21 cellular contexts compared by ENCODE assay signal in the genomic region with DNA sequence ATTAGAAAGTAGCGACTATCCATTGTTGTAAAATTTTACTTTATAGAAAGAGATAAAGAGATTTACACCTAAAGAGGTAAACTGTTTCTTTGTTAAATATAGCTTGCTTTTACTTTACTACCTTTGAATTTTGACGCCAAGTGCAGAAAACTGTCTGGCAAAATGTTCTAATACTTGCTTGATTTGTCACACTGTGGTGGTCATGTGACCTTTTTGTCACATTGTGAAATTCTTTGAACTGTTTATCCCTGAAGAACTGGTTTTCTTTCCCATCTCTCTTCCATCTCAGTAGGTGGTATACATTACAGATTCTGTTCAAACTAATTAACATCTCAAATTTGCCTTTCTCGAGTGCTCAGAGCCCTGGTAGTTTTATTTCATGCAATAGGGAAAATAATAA.
DNase-seq lines count a peak whose midpoint lies in the region; ATAC-seq, FAIRE-seq and TF ChIP-seq lines count a peak whose summit lies in the region.
"Had no signal": no experiment of that assay in that cellular context is flagged by ENCODE, and none has a peak within 500 bp of the region (broad histone marks: within the 10 kb centered on the region; RNA-seq: fewer than 3 reads in every experiment).

No MANE protein-coding gene starts in this region.

- no peaks in the 10 kb centered on the region for H3K27me3 ChIP-seq in K562 (ENCODE audit: control insufficient read depth in 2 of 2, insufficient read depth in 2 of 2, low read length in 2 of 2)
- H3K27me3 ChIP-seq: Peyer's patch had no signal

- H3K79me2 ChIP-seq in K562 (ENCODE audit: control insufficient read depth, insufficient read depth, low read length) = no peaks in the 10 kb centered on the region

- BruUV-seq in K562 (replicated peaks; lab: Mats Ljungman, UMichigan) = no TSS peak

- no peak overlapping the region for H3K27ac ChIP-seq in K562 (ENCODE audit: extremely low read depth, low read depth, low read length)
- H3K27ac ChIP-seq: C4-2B, Peyer's patch had no signal

- no peak for TF ChIP-seq CTCF in K562 (IDR thresholded peaks at IDR 0.05 in 2 of 3, conservative IDR thresholded peaks at IDR 0.05 in 1 of 3; ENCODE audit: insufficient read depth in 2 of 3, low read depth in 1 of 3, low read length in 3 of 3)

- no peak for TF ChIP-seq EP300 in K562 (IDR thresholded peaks at IDR 0.05; ENCODE audit: low read length)

- in situ Hi-C loops in K562 (cut with MboI) = no loop called here

- 0% methylated on average over 3 of the region's 3 CpGs for WGBS in K562 (ENCODE audit: insufficient coverage, low coverage, missing lambda C conversion rate)

- no peak overlapping the region for H3K9ac ChIP-seq in K562 (ENCODE audit: insufficient read depth in 1 of 2, low read depth in 2 of 2, low read length in 2 of 2)
- H3K9ac ChIP-seq: SK-N-SH had no signal

- no peaks in the 10 kb centered on the region; the same call in 1 of the 2 replicates for H3K9me3 ChIP-seq in K562 (replicated peaks; ENCODE audit: control insufficient read depth, insufficient read depth, low read depth, low read length)
- H3K9me3 ChIP-seq: Caco-2, Peyer's patch had no signal

- TF ChIP-seq POLR2A in K562 (conservative IDR thresholded peaks at IDR 0.05) = no peak

- peak; percentile 20 for DNase-seq in EH (ENCODE audit: low read depth)
- peak; percentile 32 for DNase-seq in LHCN-M2 (ENCODE audit: low read depth)
- no peak for DNase-seq in K562 (ENCODE audit: extremely low read depth in 1 of 4, low spot score in 3 of 4)
- DNase-seq in foreskin melanocyte = no peak
- no peak for DNase-seq in stimulated activated naive CD4-positive, alpha-beta T cell (lab: John Stamatoyannopoulos, UW)
- no peak for DNase-seq in cerebellar nuclear complex (lab: John Stamatoyannopoulos, UW)
- DNase-seq: Caco-2, DMS79 treated with DMSO at 0.1 percent for 48 hours, GF-D8, GOT3, MV-4-11, NCI-H1417 treated with DMSO at 0.1 percent for 48 hours, NCI-H2029 treated with DMSO at 0.1 percent for 48 hours, NCI-H774, Peyer's patch, Right ventricle myocardium superior, SK-N-SH had no signal

- no peaks in the 10 kb centered on the region for H3K36me3 ChIP-seq in K562 (ENCODE audit: control insufficient read depth, insufficient read depth, low read length)
- H3K36me3 ChIP-seq: Peyer's patch had no signal

- no peak overlapping the region for H2AFZ ChIP-seq in K562 (ENCODE audit: low read depth, low read length)

- CTCF ChIA-PET in K562 (lab: Yijun Ruan, JAX; ENCODE audit: low intra/inter-chr PET ratio) = no interaction called here

- H4K20me1 ChIP-seq in K562 (replicated peaks; ENCODE audit: control insufficient read depth, insufficient read depth, low read length) = no peaks in the 10 kb centered on the region

- H3K4me2 ChIP-seq in K562 (ENCODE audit: insufficient read depth, low read length) = no peak overlapping the region
- H3K4me2 ChIP-seq: SK-N-SH had no signal

- intact Hi-C loops in K562 (cut with micrococcal nuclease) = no loop called here

- H3K4me3 ChIP-seq in K562 = no peak overlapping the region
- H3K4me3 ChIP-seq: Peyer's patch had no signal

- ATAC-seq in K562 (no peak), HG02870 (IDR thresholded peaks at IDR 0.05; ENCODE audit: unreplicated experiment) (no peak)

- no peak for FAIRE-seq in K562 (lab: Jason Lieb, UNC)
- FAIRE-seq in islet of Langerhans (lab: Jason Lieb, UNC) = peak; percentile 80
- FAIRE-seq: A204.1 had no signal

- POLR2A ChIA-PET in K562 (lab: Yijun Ruan, JAX) = no interaction called here

- TF ChIP-seq RAD21 in K562 (CRISPR knock-in tag; conservative IDR thresholded peaks at IDR 0.05 in 1 of 2, IDR thresholded peaks at IDR 0.05 in 1 of 2) = no peak

- H3K4me1 ChIP-seq in K562 (replicated peaks in 1 of 2; ENCODE audit: control insufficient read depth in 2 of 2, insufficient read depth in 2 of 2, low read length in 2 of 2) = no peaks in the 10 kb centered on the region
- H3K4me1 ChIP-seq: Caco-2, Peyer's patch had no signal

- no peaks in the 10 kb centered on the region for H3K9me1 ChIP-seq in K562 (ENCODE audit: control insufficient read depth, insufficient read depth, low read length)

TF ChIP-seq in K562, 482 proteins besides CTCF, POLR2A, EP300 and RAD21:
- TF ChIP-seq, protein P1, sequence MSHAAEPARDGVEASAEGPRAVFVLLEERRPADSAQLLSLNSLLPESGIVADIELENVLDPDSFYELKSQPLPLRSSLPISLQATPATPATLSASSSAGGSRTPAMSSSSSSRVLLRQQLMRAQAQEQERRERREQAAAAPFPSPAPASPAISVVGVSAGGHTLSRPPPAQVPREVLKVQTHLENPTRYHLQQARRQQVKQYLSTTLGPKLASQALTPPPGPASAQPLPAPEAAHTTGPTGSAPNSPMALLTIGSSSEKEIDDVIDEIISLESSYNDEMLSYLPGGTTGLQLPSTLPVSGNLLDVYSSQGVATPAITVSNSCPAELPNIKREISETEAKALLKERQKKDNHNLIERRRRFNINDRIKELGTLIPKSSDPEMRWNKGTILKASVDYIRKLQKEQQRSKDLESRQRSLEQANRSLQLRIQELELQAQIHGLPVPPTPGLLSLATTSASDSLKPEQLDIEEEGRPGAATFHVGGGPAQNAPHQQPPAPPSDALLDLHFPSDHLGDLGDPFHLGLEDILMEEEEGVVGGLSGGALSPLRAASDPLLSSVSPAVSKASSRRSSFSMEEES (CRISPR knock-in tag; IDR thresholded peaks at IDR 0.05) = peak; percentile 67
- TF ChIP-seq ZBTB17 (CRISPR knock-in tag; IDR thresholded peaks at IDR 0.05) = no peak

Comparison
In these comparisons a context has a peak if more than half of its experiments do, and no peak if none do; other contexts are left out.
1. DNase-seq: peak in EH (single experiment) and LHCN-M2 (single experiment); none in K562 (0 of 4), foreskin melanocyte (single experiment), stimulated activated naive CD4-positive, alpha-beta T cell (0 of 6) and cerebellar nuclear complex (0 of 2).